Comparison of ENCODE assay signal across 15 cellular contexts in genomic region chr12:57426948-57427347, GRCh38. TPM values are rescaled to one million over a fixed set of nuclear protein-coding genes. Genes with fewer than 3 reads are reported as not detected.
"Had no signal": no experiment of that assay in that cellular context is flagged by ENCODE, and none has a peak within 500 bp of the region (broad histone marks: within the 10 kb centered on the region; RNA-seq: fewer than 3 reads in every experiment).

No MANE protein-coding gene starts in this region.

RNA-seq across cellular contexts. Expression of gene INHBC, which starts 7.6 kb away (rescaled TPM):
- total RNA-seq: activated B cell treated with CpG ODN at 0.5 μM for 24 hours; activated T-cell treated with anti-CD3 and anti-CD28 coated beads, Interleukin-2, amount 50 U/mL, for 72 hours; astrocyte; bronchial epithelial cell; cardiac septum; cerebellum; endothelial cell of umbilical vein; esophagus squamous epithelium; fibroblast of lung; fibroblast of villous mesenchyme; gastroesophageal sphincter; glomerular endothelial cell; T-helper 1 cell treated with Interleukin-12 subunit alpha and Interleukin-12 subunit beta and Interleukin-4 antibody, amounts not matched to agents 30 ng/mL and 1 ng/mL, for 36 hours had no signal
- polyA plus RNA-seq: endothelial cell of umbilical vein had no signal

RNA-seq across cellular contexts. Expression of gene INHBE, which starts 28.2 kb away (rescaled TPM):
- total RNA-seq: activated naive CD8-positive, alpha-beta T cell treated with anti-CD3 and anti-CD28 coated beads, Interleukin-2, amount 10 ng/mL, durations not matched to agents 7 days and 5 days; cerebellum; endothelial cell of umbilical vein; esophagus squamous epithelium; gastroesophageal sphincter; glomerular endothelial cell; T-helper 1 cell treated with Interleukin-12 subunit alpha and Interleukin-12 subunit beta and Interleukin-4 antibody, amounts not matched to agents 30 ng/mL and 1 ng/mL, for 36 hours had no signal
- polyA plus RNA-seq: adipose tissue, endothelial cell of umbilical vein had no signal

RNA-seq across cellular contexts. Expression of gene ARHGAP9, which starts 52.7 kb away (rescaled TPM):
- total RNA-seq: bronchial epithelial cell had no signal
